10 cellular contexts compared by ENCODE assay signal in genomic region chrX:153649178-153649914, GRCh38. TPM values are rescaled to one million over a fixed set of nuclear protein-coding genes. Genes with fewer than 3 reads are reported as not detected.
A peak's percentile ranks its signal among the peaks of the same experiment; 100 is the strongest.
DNase-seq lines count a peak whose midpoint lies in the region; ATAC-seq and TF ChIP-seq lines count a peak whose summit lies in the region.
"Had no signal": no experiment of that assay in that cellular context is flagged by ENCODE, and none has a peak within 500 bp of the region (broad histone marks: within the 10 kb centered on the region; RNA-seq: fewer than 3 reads in every experiment).

No MANE protein-coding gene starts in this region.

- H3K27me3 Mint-ChIP-seq in T-cell, result peaks cover 14 to 26% of the 10 kb centered on the region in 2 donors
- peaks cover 12% of the 10 kb centered on the region for H3K27me3 Mint-ChIP-seq in endothelial cell (ENCODE audit: unreplicated experiment)

- H3K4me1 Mint-ChIP-seq in T-cell, result peaks cover 0 to 5% (median 1%) of the 10 kb centered on the region in 3 donors
- no peaks in the 10 kb centered on the region for H3K4me1 Mint-ChIP-seq in endothelial cell (ENCODE audit: unreplicated experiment)

- H3K4me3 Mint-ChIP-seq in T-cell, result no peak overlapping the region
- H3K4me3 Mint-ChIP-seq in endothelial cell (ENCODE audit: unreplicated experiment), result no peak overlapping the region

- intact Hi-C loops in posterior vena cava (cut with DNase I), result no loop called here

- ATAC-seq in T-cell (replicated peaks in 1 of 4), result peak; percentile 57 to 73 (median 64)
- no peak for ATAC-seq in HG03521 (IDR thresholded peaks at IDR 0.05; ENCODE audit: unreplicated experiment)

- POLR2A ChIA-PET in T-cell (lab: Charles Lee), result no interaction called here

- no peak overlapping the region for H3K27ac Mint-ChIP-seq in T-cell
- no peak overlapping the region for H3K27ac Mint-ChIP-seq in endothelial cell (ENCODE audit: unreplicated experiment)

- no peak overlapping the region for H3K4me3 ChIP-seq in MG63
- H3K4me3 ChIP-seq: BLaER1 had no signal

- CTCF ChIA-PET in T-cell (lab: Charles Lee), result interaction anchor here in 1 of 2 donors (1.1 to 1.4 kb wide), 2 partner anchors 92 to 111 kb away, joined by 3 to 4 read pairs; no protein-coding TSS in a partner anchor

- H3K27me3 ChIP-seq in MG63, result peaks cover 2% of the 10 kb centered on the region; the same call in 1 of the 2 replicates

- H3K36me3 Mint-ChIP-seq in T-cell, result no peaks in the 10 kb centered on the region
- H3K36me3 Mint-ChIP-seq in endothelial cell (ENCODE audit: low read depth, unreplicated experiment), result no peaks in the 10 kb centered on the region

- peak; percentile 17 to 51 (median 41) for DNase-seq in NCI-H1417 (lab: John Stamatoyannopoulos, UW)
- no peak for DNase-seq in NCI-H1417 treated with DMSO at 0.1 percent for 48 hours (lab: John Stamatoyannopoulos, UW)
- peak; percentile 19 for DNase-seq in MG63
- DNase-seq in T-cell, result peak in 13 of 34 experiments; percentile 8 to 31 (median 20)
- peak; percentile 38 for DNase-seq in endothelial cell (ENCODE audit: low spot score)
- peak; percentile 69 for DNase-seq in posterior vena cava (ENCODE audit: low spot score)
- no peak for DNase-seq in GF-D8 (lab: John Stamatoyannopoulos, UW)

- no peak for TF ChIP-seq CTCF in endothelial cell (IDR thresholded peaks at IDR 0.05; ENCODE audit: unreplicated experiment)

- H3K36me3 ChIP-seq in MG63, result no peaks in the 10 kb centered on the region
- H3K36me3 ChIP-seq: BLaER1 had no signal

- peaks cover 0 to 2% (median 0%) of the 10 kb centered on the region in 3 donors for H3K9me3 Mint-ChIP-seq in T-cell
- H3K9me3 Mint-ChIP-seq in endothelial cell (ENCODE audit: unreplicated experiment), result no peaks in the 10 kb centered on the region

- no peaks in the 10 kb centered on the region for H3K9me3 ChIP-seq in MG63

RNA-seq across cellular contexts. Expression of gene DUSP9, which starts 2.3 kb away (rescaled TPM):
- total RNA-seq in MG63 (2014; rRNA removed; shearing (Covaris generic); ENCODE audit: low replicate concordance), result 7.9 and 8.6 TPM in 2 replicates
- total RNA-seq in T-cell (under 1 TPM in 2 of 5 donors, not detected in 3; 0.13 to 0.19 TPM), endothelial cell (ENCODE audit: unreplicated experiment) (not detected), posterior vena cava (not detected)
- total RNA-seq: T-helper 2 cell treated with Interferon-gamma antibody and Interleukin-4, amounts not matched to agents 100 ng/mL and 5 ng/mL, for 36 hours had no signal

RNA-seq across cellular contexts. Expression of gene PNCK, which starts 24.3 kb away (rescaled TPM):
- total RNA-seq in MG63 (2014; rRNA removed; shearing (Covaris generic); ENCODE audit: low replicate concordance), result 0.43 TPM in 1 of 2 replicates, not detected in the other
- total RNA-seq in T-cell (1 to 10 TPM in 1 of 5 donors, not detected in 4; 1.0 TPM), endothelial cell (ENCODE audit: unreplicated experiment) (0.41 TPM), posterior vena cava (10 to 100 TPM; 41.1 to 58.9 TPM)
- total RNA-seq: T-helper 2 cell treated with Interferon-gamma antibody and Interleukin-4, amounts not matched to agents 100 ng/mL and 5 ng/mL, for 36 hours had no signal

RNA-seq across cellular contexts. Expression of gene SLC6A8, which starts 38.4 kb away (rescaled TPM):
- 12.8 and 24.8 TPM in 2 replicates for total RNA-seq in MG63 (2014; rRNA removed; shearing (Covaris generic); ENCODE audit: low replicate concordance)
- total RNA-seq in T-cell, result 1 to 10 TPM in 4 of 5 donors, under 1 TPM in 1; 0.89 to 2.3 (median 1.9) TPM
- total RNA-seq in endothelial cell (ENCODE audit: unreplicated experiment), result 7.9 TPM
- 10 to 100 TPM; 33.5 to 42.3 TPM for total RNA-seq in posterior vena cava

RNA-seq across cellular contexts. Expression of gene CCNQ, which starts 50.4 kb away (rescaled TPM):
- 47.7 and 73.2 TPM in 2 replicates for total RNA-seq in MG63 (2014; rRNA removed; shearing (Covaris generic); ENCODE audit: low replicate concordance)
- 10 to 100 TPM; 12.5 to 29.8 (median 25.5) TPM for total RNA-seq in T-cell
- 15.3 TPM for total RNA-seq in endothelial cell (ENCODE audit: unreplicated experiment)
- 10 to 100 TPM; 15.8 to 21.7 TPM for total RNA-seq in posterior vena cava

Comparison
In these comparisons a context has a peak if more than half of its experiments do, and no peak if none do; other contexts are left out.
1. DNase-seq: peak in NCI-H1417 (3 of 3), MG63 (single experiment), endothelial cell (single experiment) and posterior vena cava (single experiment); none in NCI-H1417 treated with DMSO at 0.1 percent for 48 hours (single experiment) and GF-D8 (single experiment).
2. RNA of gene PNCK, which starts 24.3 kb away (total RNA-seq): 41.1 to 58.9 TPM in posterior vena cava; 0.43 TPM in MG63, 0.41 TPM in endothelial cell (single experiment) and 1.0 TPM in T-cell; every median in the first group is over 10 times any median in the second.